Comparison of ENCODE assay signal across 14 cellular contexts in genomic region chr17:72987166-72987565, GRCh38.
DNase-seq lines count a peak whose midpoint lies in the region; ATAC-seq and TF ChIP-seq lines count a peak whose summit lies in the region.
"Had no signal": no experiment of that assay in that cellular context is flagged by ENCODE, and none has a peak within 500 bp of the region (broad histone marks: within the 10 kb centered on the region; RNA-seq: fewer than 3 reads in every experiment).

No MANE protein-coding gene starts in this region.

- TF ChIP-seq CTCF in esophagus squamous epithelium (IDR thresholded peaks at IDR 0.05), result no peak

- no peak overlapping the region for H3K4me3 ChIP-seq in esophagus squamous epithelium
- H3K4me3 ChIP-seq: GM23248, HAP-1 had no signal

- DNase-seq in DMS 273 treated with DMSO at 0.1 percent for 48 hours (lab: John Stamatoyannopoulos, UW) (peak; percentile 16), DMS79 treated with DMSO at 0.1 percent for 48 hours (lab: John Stamatoyannopoulos, UW) (peak; percentile 32), NCI-H524 treated with DMSO at 0.1 percent for 48 hours (lab: John Stamatoyannopoulos, UW) (peak; percentile 86), memory B cell (ENCODE audit: low spot score in 2 of 2) (no peak), posterior vena cava (ENCODE audit: low spot score) (no peak), OCI-M2 (lab: John Stamatoyannopoulos, UW; ENCODE audit: unreplicated experiment) (no peak), esophagus squamous epithelium (lab: John Stamatoyannopoulos, UW) (no peak)
- DNase-seq in stimulated activated naive CD4-positive, alpha-beta T cell treated with Interleukin-2 at 50 U/mL for 16 hours (lab: John Stamatoyannopoulos, UW), result no peak
- DNase-seq: ACHN; BE2C; Caco-2; CD4-positive, CD25-positive, alpha-beta regulatory T cell; GM23248 had no signal

- no peak for ATAC-seq in memory B cell (ENCODE audit: low read depth)

- H3K4me1 Mint-ChIP-seq in memory B cell, result peaks cover 3% of the 10 kb centered on the region

- no peaks in the 10 kb centered on the region for H3K27me3 Mint-ChIP-seq in memory B cell
- H3K27me3 Mint-ChIP-seq: CD4-positive, CD25-positive, alpha-beta regulatory T cell had no signal

- no peaks in the 10 kb centered on the region for H3K9me3 ChIP-seq in esophagus squamous epithelium
- H3K9me3 ChIP-seq: BE2C, Caco-2, HAP-1 had no signal

- peak overlapping the region; percentile 23 for H3K27ac Mint-ChIP-seq in memory B cell

- H3K4me3 Mint-ChIP-seq in memory B cell, result no peak overlapping the region
- H3K4me3 Mint-ChIP-seq: CD4-positive, CD25-positive, alpha-beta regulatory T cell had no signal

- no peaks in the 10 kb centered on the region for H3K36me3 Mint-ChIP-seq in memory B cell
- H3K36me3 Mint-ChIP-seq: CD4-positive, CD25-positive, alpha-beta regulatory T cell had no signal

- no peak overlapping the region for H3K27ac ChIP-seq in esophagus squamous epithelium
- H3K27ac ChIP-seq: GM23248 had no signal

- H3K36me3 ChIP-seq in esophagus squamous epithelium, result no peaks in the 10 kb centered on the region
- H3K36me3 ChIP-seq: BE2C, HAP-1 had no signal

- 100% methylated on average over 1 of the region's 1 CpG; no CpG with 5 or more reads in 1 of the 2 donors for WGBS in esophagus squamous epithelium, 2 donors

- TF ChIP-seq POLR2A in esophagus squamous epithelium (IDR thresholded peaks at IDR 0.05), result no peak

- no peaks in the 10 kb centered on the region for H3K4me1 ChIP-seq in esophagus squamous epithelium
- H3K4me1 ChIP-seq: Caco-2, HAP-1 had no signal

- H3K9me3 Mint-ChIP-seq in memory B cell, result no peaks in the 10 kb centered on the region
- H3K9me3 Mint-ChIP-seq: CD4-positive, CD25-positive, alpha-beta regulatory T cell had no signal

- no peaks in the 10 kb centered on the region for H3K27me3 ChIP-seq in esophagus squamous epithelium
- H3K27me3 ChIP-seq: BE2C had no signal

- intact Hi-C loops in posterior vena cava (cut with DNase I) (loop anchor here (5.0 to 10.0 kb wide), 3 partner anchors 108 to 188 kb away; partner anchors contain the start of gene SLC39A11 (in 1 of the 2)), esophagus squamous epithelium (cut with DNase I) (loop anchor here (5.0 kb wide), 1 partner anchor 170 kb away; no protein-coding TSS in a partner anchor)

Comparison
In these comparisons a context has a peak if more than half of its experiments do, and no peak if none do; other contexts are left out.
1. DNase-seq: peak in DMS 273 treated with DMSO at 0.1 percent for 48 hours (single experiment), DMS79 treated with DMSO at 0.1 percent for 48 hours (single experiment) and NCI-H524 treated with DMSO at 0.1 percent for 48 hours (single experiment); none in memory B cell (0 of 2), stimulated activated naive CD4-positive, alpha-beta T cell treated with Interleukin-2 at 50 U/mL for 16 hours (single experiment), posterior vena cava (single experiment), OCI-M2 (single experiment) and esophagus squamous epithelium (single experiment).